In genomic region chr1:150464422-150464826, GRCh38 we compare ENCODE assay signal across 8 cellular contexts. TPM values are rescaled to one million over a fixed set of nuclear protein-coding genes. Genes with fewer than 3 reads are reported as not detected.
DNase-seq lines count a peak whose midpoint lies in the region; ATAC-seq and TF ChIP-seq lines count a peak whose summit lies in the region.

No MANE protein-coding gene starts in this region.

- no peak for ATAC-seq in GM18520 (IDR thresholded peaks at IDR 0.05; ENCODE audit: unreplicated experiment)
- ATAC-seq in GM21786 (IDR thresholded peaks at IDR 0.05; ENCODE audit: unreplicated experiment) = no peak

- H3K4me1 ChIP-seq in ascending aorta = no peaks in the 10 kb centered on the region

- DNase-seq in GM12865 (ENCODE audit: low read depth) = peak; percentile 84
- peak; percentile 77 for DNase-seq in NCI-H146 (lab: John Stamatoyannopoulos, UW)
- peak; percentile 58 for DNase-seq in T-helper 9 cell
- no peak for DNase-seq in ascending aorta (ENCODE audit: low spot score in 2 of 2)
- peak; percentile 28 for DNase-seq in iPS DF 4.7 (ENCODE audit: extremely low read depth, low spot score)
- DNase-seq in stimulated activated CD4-positive, alpha-beta T cell treated with anti-CD3 and anti-CD28 coated beads, Interleukin-15, amount 100 ng/mL, for 24 hours = peak; percentile 81

- TF ChIP-seq CTCF in GM12865 (IDR thresholded peaks at IDR 0.05; ENCODE audit: insufficient read depth, low read depth, low read length, missing control alignments) = peak; percentile 78
- peak; percentile 70 to 82 (median 77) for TF ChIP-seq CTCF in ascending aorta (IDR thresholded peaks at IDR 0.05)

- no peaks in the 10 kb centered on the region for H3K9me3 ChIP-seq in ascending aorta

- no peaks in the 10 kb centered on the region for H3K27me3 ChIP-seq in ascending aorta

- intact Hi-C loops in ascending aorta (cut with DNase I) = loop anchor here (2.0 to 10.0 kb wide), 3 partner anchors 68 to 340 kb away; partner anchors contain the start of genes ADAMTSL4 and CTSK

- H3K4me3 ChIP-seq in GM12865 (ENCODE audit: low read depth, low read length) = no peak overlapping the region
- no peak overlapping the region for H3K4me3 ChIP-seq in ascending aorta

- H3K36me3 ChIP-seq in ascending aorta = peaks cover 50 to 55% of the 10 kb centered on the region in 2 donors

- H3K27ac ChIP-seq in ascending aorta = no peak overlapping the region

RNA-seq across cellular contexts. Expression of gene TARS2, which starts 22.8 kb away (rescaled TPM):
- total RNA-seq in ascending aorta = 10.9 TPM

RNA-seq across cellular contexts. Expression of gene ECM1, which starts 43.5 kb away (rescaled TPM):
- 55.8 TPM for total RNA-seq in ascending aorta

RNA-seq across cellular contexts. Expression of gene FALEC, which starts 51.1 kb away (rescaled TPM):
- total RNA-seq in ascending aorta = not detected

Comparison
In these comparisons a context has a peak if more than half of its experiments do, and no peak if none do; other contexts are left out.
1. DNase-seq: peak in GM12865 (single experiment), NCI-H146 (single experiment), T-helper 9 cell (single experiment), iPS DF 4.7 (single experiment) and stimulated activated CD4-positive, alpha-beta T cell treated with anti-CD3 and anti-CD28 coated beads, Interleukin-15, amount 100 ng/mL, for 24 hours (single experiment); none in ascending aorta (0 of 2).